Comparison of ENCODE assay signal across 1 cellular context in genomic region chr7:6183006-6183405, GRCh38.
TF ChIP-seq lines count a peak whose summit lies in the region.

No MANE protein-coding gene starts in this region.

TF ChIP-seq in GM23338, 12 proteins besides CTCF, POLR2A, EP300 and RAD21 (continued from another document):
- TF ChIP-seq, protein P1, sequence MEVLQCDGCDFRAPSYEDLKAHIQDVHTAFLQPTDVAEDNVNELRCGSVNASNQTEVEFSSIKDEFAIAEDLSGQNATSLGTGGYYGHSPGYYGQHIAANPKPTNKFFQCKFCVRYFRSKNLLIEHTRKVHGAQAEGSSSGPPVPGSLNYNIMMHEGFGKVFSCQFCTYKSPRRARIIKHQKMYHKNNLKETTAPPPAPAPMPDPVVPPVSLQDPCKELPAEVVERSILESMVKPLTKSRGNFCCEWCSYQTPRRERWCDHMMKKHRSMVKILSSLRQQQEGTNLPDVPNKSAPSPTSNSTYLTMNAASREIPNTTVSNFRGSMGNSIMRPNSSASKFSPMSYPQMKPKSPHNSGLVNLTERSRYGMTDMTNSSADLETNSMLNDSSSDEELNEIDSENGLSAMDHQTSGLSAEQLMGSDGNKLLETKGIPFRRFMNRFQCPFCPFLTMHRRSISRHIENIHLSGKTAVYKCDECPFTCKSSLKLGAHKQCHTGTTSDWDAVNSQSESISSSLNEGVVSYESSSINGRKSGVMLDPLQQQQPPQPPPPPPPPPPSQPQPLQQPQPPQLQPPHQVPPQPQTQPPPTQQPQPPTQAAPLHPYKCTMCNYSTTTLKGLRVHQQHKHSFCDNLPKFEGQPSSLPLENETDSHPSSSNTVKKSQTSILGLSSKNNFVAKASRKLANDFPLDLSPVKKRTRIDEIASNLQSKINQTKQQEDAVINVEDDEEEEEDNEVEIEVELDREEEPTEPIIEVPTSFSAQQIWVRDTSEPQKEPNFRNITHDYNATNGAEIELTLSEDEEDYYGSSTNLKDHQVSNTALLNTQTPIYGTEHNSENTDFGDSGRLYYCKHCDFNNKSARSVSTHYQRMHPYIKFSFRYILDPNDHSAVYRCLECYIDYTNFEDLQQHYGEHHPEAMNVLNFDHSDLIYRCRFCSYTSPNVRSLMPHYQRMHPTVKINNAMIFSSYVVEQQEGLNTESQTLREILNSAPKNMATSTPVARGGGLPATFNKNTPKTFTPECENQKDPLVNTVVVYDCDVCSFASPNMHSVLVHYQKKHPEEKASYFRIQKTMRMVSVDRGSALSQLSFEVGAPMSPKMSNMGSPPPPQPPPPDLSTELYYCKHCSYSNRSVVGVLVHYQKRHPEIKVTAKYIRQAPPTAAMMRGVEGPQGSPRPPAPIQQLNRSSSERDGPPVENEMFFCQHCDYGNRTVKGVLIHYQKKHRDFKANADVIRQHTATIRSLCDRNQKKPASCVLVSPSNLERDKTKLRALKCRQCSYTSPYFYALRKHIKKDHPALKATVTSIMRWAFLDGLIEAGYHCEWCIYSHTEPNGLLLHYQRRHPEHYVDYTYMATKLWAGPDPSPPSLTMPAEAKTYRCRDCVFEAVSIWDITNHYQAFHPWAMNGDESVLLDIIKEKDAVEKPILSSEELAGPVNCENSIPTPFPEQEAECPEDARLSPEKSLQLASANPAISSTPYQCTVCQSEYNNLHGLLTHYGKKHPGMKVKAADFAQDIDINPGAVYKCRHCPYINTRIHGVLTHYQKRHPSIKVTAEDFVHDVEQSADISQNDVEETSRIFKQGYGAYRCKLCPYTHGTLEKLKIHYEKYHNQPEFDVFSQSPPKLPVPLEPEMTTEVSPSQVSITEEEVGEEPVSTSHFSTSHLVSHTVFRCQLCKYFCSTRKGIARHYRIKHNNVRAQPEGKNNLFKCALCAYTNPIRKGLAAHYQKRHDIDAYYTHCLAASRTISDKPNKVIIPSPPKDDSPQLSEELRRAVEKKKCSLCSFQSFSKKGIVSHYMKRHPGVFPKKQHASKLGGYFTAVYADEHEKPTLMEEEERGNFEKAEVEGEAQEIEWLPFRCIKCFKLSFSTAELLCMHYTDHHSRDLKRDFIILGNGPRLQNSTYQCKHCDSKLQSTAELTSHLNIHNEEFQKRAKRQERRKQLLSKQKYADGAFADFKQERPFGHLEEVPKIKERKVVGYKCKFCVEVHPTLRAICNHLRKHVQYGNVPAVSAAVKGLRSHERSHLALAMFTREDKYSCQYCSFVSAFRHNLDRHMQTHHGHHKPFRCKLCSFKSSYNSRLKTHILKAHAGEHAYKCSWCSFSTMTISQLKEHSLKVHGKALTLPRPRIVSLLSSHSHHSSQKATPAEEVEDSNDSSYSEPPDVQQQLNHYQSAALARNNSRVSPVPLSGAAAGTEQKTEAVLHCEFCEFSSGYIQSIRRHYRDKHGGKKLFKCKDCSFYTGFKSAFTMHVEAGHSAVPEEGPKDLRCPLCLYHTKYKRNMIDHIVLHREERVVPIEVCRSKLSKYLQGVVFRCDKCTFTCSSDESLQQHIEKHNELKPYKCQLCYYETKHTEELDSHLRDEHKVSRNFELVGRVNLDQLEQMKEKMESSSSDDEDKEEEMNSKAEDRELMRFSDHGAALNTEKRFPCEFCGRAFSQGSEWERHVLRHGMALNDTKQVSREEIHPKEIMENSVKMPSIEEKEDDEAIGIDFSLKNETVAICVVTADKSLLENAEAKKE (CRISPR knock-in tag; IDR thresholded peaks at IDR 0.05): no peak
- TF ChIP-seq EZH2 (IDR thresholded peaks at IDR 0.05; ENCODE audit: low read depth, unreplicated experiment) (no peak), EZH2phosphoT487 (IDR thresholded peaks at IDR 0.05; ENCODE audit: unreplicated experiment) (no peak), JUNB (IDR thresholded peaks at IDR 0.05; ENCODE audit: unreplicated experiment) (no peak), CREB1 (CRISPR knock-in tag; IDR thresholded peaks at IDR 0.05; ENCODE audit: low read depth) (no peak), ETS1 (IDR thresholded peaks at IDR 0.05) (no peak)
